In genomic region chr10:20958764-20959163, GRCh38 we compare ENCODE assay signal across 1 cellular context.
A peak's percentile ranks its signal among the peaks of the same experiment; 100 is the strongest.
TF ChIP-seq lines count a peak whose summit lies in the region.

No MANE protein-coding gene starts in this region.

TF ChIP-seq in HEK293, 187 proteins besides CTCF, POLR2A, EP300 and RAD21 (continued from another document and continues in another):
- no peak for TF ChIP-seq PRDM10 (tag by site-specific recombination; IDR thresholded peaks at IDR 0.05)
- TF ChIP-seq ZNF843 (tag by site-specific recombination; IDR thresholded peaks at IDR 0.05): peak; percentile 85
- TF ChIP-seq ZNF521 (tag by site-specific recombination; IDR thresholded peaks at IDR 0.05): no peak
- no peak for TF ChIP-seq ZNF174 (tag by site-specific recombination; IDR thresholded peaks at IDR 0.05)
- no peak for TF ChIP-seq ZSCAN4 (tag by site-specific recombination; IDR thresholded peaks at IDR 0.05)
- no peak for TF ChIP-seq ZNF211 (tag by site-specific recombination; IDR thresholded peaks at IDR 0.05; ENCODE audit: low read depth)
- TF ChIP-seq ZBTB8A (tag by site-specific recombination; IDR thresholded peaks at IDR 0.05): 0 out of 2 replicates have a peak, but pooled peaks have one; percentile 11
- TF ChIP-seq SCRT2 (tag by site-specific recombination; IDR thresholded peaks at IDR 0.05): no peak
- no peak for TF ChIP-seq ZNF16 (tag by site-specific recombination; IDR thresholded peaks at IDR 0.05; ENCODE audit: low read depth)
- TF ChIP-seq ZBTB1 (tag by site-specific recombination; IDR thresholded peaks at IDR 0.05): 0 out of 2 replicates have a peak, but pooled peaks have one; percentile 19
- TF ChIP-seq, protein P1, sequence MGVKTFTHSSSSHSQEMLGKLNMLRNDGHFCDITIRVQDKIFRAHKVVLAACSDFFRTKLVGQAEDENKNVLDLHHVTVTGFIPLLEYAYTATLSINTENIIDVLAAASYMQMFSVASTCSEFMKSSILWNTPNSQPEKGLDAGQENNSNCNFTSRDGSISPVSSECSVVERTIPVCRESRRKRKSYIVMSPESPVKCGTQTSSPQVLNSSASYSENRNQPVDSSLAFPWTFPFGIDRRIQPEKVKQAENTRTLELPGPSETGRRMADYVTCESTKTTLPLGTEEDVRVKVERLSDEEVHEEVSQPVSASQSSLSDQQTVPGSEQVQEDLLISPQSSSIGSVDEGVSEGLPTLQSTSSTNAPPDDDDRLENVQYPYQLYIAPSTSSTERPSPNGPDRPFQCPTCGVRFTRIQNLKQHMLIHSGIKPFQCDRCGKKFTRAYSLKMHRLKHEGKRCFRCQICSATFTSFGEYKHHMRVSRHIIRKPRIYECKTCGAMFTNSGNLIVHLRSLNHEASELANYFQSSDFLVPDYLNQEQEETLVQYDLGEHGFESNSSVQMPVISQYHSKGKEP (tag by site-specific recombination; IDR thresholded peaks at IDR 0.05): no peak
- no peak for TF ChIP-seq ZNF548 (tag by site-specific recombination; IDR thresholded peaks at IDR 0.05)
- no peak for TF ChIP-seq ZNF184 (tag by site-specific recombination; IDR thresholded peaks at IDR 0.05)
- no peak for TF ChIP-seq ZNF341 (tag by site-specific recombination; IDR thresholded peaks at IDR 0.05; ENCODE audit: low read depth)
- TF ChIP-seq, protein P2, sequence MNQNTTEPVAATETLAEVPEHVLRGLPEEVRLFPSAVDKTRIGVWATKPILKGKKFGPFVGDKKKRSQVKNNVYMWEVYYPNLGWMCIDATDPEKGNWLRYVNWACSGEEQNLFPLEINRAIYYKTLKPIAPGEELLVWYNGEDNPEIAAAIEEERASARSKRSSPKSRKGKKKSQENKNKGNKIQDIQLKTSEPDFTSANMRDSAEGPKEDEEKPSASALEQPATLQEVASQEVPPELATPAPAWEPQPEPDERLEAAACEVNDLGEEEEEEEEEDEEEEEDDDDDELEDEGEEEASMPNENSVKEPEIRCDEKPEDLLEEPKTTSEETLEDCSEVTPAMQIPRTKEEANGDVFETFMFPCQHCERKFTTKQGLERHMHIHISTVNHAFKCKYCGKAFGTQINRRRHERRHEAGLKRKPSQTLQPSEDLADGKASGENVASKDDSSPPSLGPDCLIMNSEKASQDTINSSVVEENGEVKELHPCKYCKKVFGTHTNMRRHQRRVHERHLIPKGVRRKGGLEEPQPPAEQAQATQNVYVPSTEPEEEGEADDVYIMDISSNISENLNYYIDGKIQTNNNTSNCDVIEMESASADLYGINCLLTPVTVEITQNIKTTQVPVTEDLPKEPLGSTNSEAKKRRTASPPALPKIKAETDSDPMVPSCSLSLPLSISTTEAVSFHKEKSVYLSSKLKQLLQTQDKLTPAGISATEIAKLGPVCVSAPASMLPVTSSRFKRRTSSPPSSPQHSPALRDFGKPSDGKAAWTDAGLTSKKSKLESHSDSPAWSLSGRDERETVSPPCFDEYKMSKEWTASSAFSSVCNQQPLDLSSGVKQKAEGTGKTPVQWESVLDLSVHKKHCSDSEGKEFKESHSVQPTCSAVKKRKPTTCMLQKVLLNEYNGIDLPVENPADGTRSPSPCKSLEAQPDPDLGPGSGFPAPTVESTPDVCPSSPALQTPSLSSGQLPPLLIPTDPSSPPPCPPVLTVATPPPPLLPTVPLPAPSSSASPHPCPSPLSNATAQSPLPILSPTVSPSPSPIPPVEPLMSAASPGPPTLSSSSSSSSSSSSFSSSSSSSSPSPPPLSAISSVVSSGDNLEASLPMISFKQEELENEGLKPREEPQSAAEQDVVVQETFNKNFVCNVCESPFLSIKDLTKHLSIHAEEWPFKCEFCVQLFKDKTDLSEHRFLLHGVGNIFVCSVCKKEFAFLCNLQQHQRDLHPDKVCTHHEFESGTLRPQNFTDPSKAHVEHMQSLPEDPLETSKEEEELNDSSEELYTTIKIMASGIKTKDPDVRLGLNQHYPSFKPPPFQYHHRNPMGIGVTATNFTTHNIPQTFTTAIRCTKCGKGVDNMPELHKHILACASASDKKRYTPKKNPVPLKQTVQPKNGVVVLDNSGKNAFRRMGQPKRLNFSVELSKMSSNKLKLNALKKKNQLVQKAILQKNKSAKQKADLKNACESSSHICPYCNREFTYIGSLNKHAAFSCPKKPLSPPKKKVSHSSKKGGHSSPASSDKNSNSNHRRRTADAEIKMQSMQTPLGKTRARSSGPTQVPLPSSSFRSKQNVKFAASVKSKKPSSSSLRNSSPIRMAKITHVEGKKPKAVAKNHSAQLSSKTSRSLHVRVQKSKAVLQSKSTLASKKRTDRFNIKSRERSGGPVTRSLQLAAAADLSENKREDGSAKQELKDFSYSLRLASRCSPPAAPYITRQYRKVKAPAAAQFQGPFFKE (tag by site-specific recombination; IDR thresholded peaks at IDR 0.05; ENCODE audit: borderline replicate concordance): no peak
- TF ChIP-seq ZNF585B (tag by site-specific recombination; IDR thresholded peaks at IDR 0.05): no peak
- TF ChIP-seq ZSCAN30 (tag by site-specific recombination; IDR thresholded peaks at IDR 0.05): no peak
- TF ChIP-seq ZBTB6 (tag by site-specific recombination; IDR thresholded peaks at IDR 0.05): no peak
- TF ChIP-seq TCF7L2 (IDR thresholded peaks at IDR 0.05; ENCODE audit: borderline replicate concordance, low read depth, low read length): peak; percentile 57; the same call in 1 of the 2 replicates
- TF ChIP-seq ZNF76 (tag by site-specific recombination; IDR thresholded peaks at IDR 0.05; ENCODE audit: borderline replicate concordance, low read depth): no peak
- TF ChIP-seq KLF10 (tag by site-specific recombination; IDR thresholded peaks at IDR 0.05): 0 out of 2 replicates have a peak, but pooled peaks have one; percentile 24
- no peak for TF ChIP-seq ZSCAN23 (tag by site-specific recombination; IDR thresholded peaks at IDR 0.05)
- TF ChIP-seq ZNF830 (tag by site-specific recombination; IDR thresholded peaks at IDR 0.05; ENCODE audit: low read depth): no peak
- TF ChIP-seq, protein P3, sequence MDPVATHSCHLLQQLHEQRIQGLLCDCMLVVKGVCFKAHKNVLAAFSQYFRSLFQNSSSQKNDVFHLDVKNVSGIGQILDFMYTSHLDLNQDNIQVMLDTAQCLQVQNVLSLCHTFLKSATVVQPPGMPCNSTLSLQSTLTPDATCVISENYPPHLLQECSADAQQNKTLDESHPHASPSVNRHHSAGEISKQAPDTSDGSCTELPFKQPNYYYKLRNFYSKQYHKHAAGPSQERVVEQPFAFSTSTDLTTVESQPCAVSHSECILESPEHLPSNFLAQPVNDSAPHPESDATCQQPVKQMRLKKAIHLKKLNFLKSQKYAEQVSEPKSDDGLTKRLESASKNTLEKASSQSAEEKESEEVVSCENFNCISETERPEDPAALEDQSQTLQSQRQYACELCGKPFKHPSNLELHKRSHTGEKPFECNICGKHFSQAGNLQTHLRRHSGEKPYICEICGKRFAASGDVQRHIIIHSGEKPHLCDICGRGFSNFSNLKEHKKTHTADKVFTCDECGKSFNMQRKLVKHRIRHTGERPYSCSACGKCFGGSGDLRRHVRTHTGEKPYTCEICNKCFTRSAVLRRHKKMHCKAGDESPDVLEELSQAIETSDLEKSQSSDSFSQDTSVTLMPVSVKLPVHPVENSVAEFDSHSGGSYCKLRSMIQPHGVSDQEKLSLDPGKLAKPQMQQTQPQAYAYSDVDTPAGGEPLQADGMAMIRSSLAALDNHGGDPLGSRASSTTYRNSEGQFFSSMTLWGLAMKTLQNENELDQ (tag by site-specific recombination; IDR thresholded peaks at IDR 0.05; ENCODE audit: low read depth): no peak
- TF ChIP-seq, protein P4, sequence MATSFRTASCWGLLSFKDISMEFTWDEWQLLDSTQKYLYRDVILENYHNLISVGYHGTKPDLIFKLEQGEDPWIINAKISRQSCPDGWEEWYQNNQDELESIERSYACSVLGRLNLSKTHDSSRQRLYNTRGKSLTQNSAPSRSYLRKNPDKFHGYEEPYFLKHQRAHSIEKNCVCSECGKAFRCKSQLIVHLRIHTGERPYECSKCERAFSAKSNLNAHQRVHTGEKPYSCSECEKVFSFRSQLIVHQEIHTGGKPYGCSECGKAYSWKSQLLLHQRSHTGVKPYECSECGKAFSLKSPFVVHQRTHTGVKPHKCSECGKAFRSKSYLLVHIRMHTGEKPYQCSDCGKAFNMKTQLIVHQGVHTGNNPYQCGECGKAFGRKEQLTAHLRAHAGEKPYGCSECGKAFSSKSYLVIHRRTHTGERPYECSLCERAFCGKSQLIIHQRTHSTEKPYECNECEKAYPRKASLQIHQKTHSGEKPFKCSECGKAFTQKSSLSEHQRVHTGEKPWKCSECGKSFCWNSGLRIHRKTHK (tag by site-specific recombination; IDR thresholded peaks at IDR 0.05): no peak
- TF ChIP-seq ZNF169 (tag by site-specific recombination; IDR thresholded peaks at IDR 0.05): no peak
- TF ChIP-seq ZNF391 (tag by site-specific recombination; IDR thresholded peaks at IDR 0.05; ENCODE audit: borderline replicate concordance, low read depth): no peak
- no peak for TF ChIP-seq ZNF19 (tag by site-specific recombination; IDR thresholded peaks at IDR 0.05; ENCODE audit: low read depth)
- no peak for TF ChIP-seq ZNF621 (tag by site-specific recombination; IDR thresholded peaks at IDR 0.05)
- TF ChIP-seq ZNF791 (tag by site-specific recombination; IDR thresholded peaks at IDR 0.05): no peak
- no peak for TF ChIP-seq YY2 (tag by site-specific recombination; IDR thresholded peaks at IDR 0.05)
- TF ChIP-seq SETDB1 (IDR thresholded peaks at IDR 0.05; ENCODE audit: insufficient read length, low read length): no peak
- TF ChIP-seq, protein P5, sequence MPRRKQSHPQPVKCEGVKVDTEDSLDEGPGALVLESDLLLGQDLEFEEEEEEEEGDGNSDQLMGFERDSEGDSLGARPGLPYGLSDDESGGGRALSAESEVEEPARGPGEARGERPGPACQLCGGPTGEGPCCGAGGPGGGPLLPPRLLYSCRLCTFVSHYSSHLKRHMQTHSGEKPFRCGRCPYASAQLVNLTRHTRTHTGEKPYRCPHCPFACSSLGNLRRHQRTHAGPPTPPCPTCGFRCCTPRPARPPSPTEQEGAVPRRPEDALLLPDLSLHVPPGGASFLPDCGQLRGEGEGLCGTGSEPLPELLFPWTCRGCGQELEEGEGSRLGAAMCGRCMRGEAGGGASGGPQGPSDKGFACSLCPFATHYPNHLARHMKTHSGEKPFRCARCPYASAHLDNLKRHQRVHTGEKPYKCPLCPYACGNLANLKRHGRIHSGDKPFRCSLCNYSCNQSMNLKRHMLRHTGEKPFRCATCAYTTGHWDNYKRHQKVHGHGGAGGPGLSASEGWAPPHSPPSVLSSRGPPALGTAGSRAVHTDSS (tag by site-specific recombination; IDR thresholded peaks at IDR 0.05): no peak
- TF ChIP-seq PRDM4 (tag by site-specific recombination; IDR thresholded peaks at IDR 0.05): no peak
